ENCODE assay signal across 24 cellular contexts in genomic region chr6:69915346-69915745, GRCh38. TPM values are rescaled to one million over a fixed set of nuclear protein-coding genes. Genes with fewer than 3 reads are reported as not detected.
A peak's percentile ranks its signal among the peaks of the same experiment; 100 is the strongest.
DNase-seq lines count a peak whose midpoint lies in the region; ATAC-seq, FAIRE-seq and TF ChIP-seq lines count a peak whose summit lies in the region.
"Had no signal": no experiment of that assay in that cellular context is flagged by ENCODE, and none has a peak within 500 bp of the region (broad histone marks: within the 10 kb centered on the region; RNA-seq: fewer than 3 reads in every experiment).

No MANE protein-coding gene starts in this region.

- H3K36me3 ChIP-seq in hepatocyte (replicated peaks; ENCODE audit: insufficient read depth, low read depth) (no peaks in the 10 kb centered on the region), aorta (ENCODE audit: control insufficient read depth in 1 of 2, insufficient read depth in 2 of 2, low read length in 1 of 2) (no peaks in the 10 kb centered on the region)

- no peak overlapping the region for H3K27ac ChIP-seq in hepatocyte
- no peak overlapping the region for H3K27ac ChIP-seq in aorta (ENCODE audit: low read depth in 1 of 2, low read length in 2 of 2)
- H3K27ac ChIP-seq: 22Rv1, HL-60 had no signal

- no peak overlapping the region for H2AFZ ChIP-seq in hepatocyte

- no peak for TF ChIP-seq CTCF in hepatocyte (IDR thresholded peaks at IDR 0.05; ENCODE audit: poor library complexity)
- TF ChIP-seq CTCF in retinal pigment epithelial cell (conservative IDR thresholded peaks at IDR 0.05; ENCODE audit: low read depth, low read length), result no peak

- H3K4me3 Mint-ChIP-seq in effector memory CD8-positive, alpha-beta T cell, result no peak overlapping the region
- H3K4me3 Mint-ChIP-seq: CD14-positive monocyte, T-cell had no signal

- H3K79me2 ChIP-seq in hepatocyte, result no peaks in the 10 kb centered on the region

- H3K4me1 Mint-ChIP-seq in effector memory CD8-positive, alpha-beta T cell (ENCODE audit: low read depth in 2 of 2), result no peaks in the 10 kb centered on the region
- H3K4me1 Mint-ChIP-seq: CD14-positive monocyte, T-cell had no signal

- H3K27me3 ChIP-seq in hepatocyte (no peaks in the 10 kb centered on the region), aorta (ENCODE audit: control insufficient read depth in 1 of 2, insufficient read depth in 2 of 2, low read length in 1 of 2) (no peaks in the 10 kb centered on the region)

- H3K27me3 Mint-ChIP-seq in effector memory CD8-positive, alpha-beta T cell, result no peaks in the 10 kb centered on the region

- no peak for FAIRE-seq in urothelium cell line (lab: Jason Lieb, UNC)

- no peaks in the 10 kb centered on the region for H3K9me3 Mint-ChIP-seq in effector memory CD8-positive, alpha-beta T cell
- H3K9me3 Mint-ChIP-seq: T-cell had no signal

- no peaks in the 10 kb centered on the region for H3K9me2 ChIP-seq in hepatocyte (replicated peaks; ENCODE audit: insufficient read depth)

- ATAC-seq in aorta (ENCODE audit: low FRiP score), result no peak
- ATAC-seq in effector memory CD8-positive, alpha-beta T cell (replicated peaks), result no peak
- ATAC-seq: Panc1, T-cell had no signal

- WGBS in hepatocyte (ENCODE audit: low lambda C conversion rate, missing lambda C conversion rate), result 31% methylated on average over 2 of the region's 2 CpGs
- 70 to 71% methylated on average over 2 of the region's 2 CpGs for WGBS in aorta, 2 donors

- DNase-seq in DMS153 (lab: John Stamatoyannopoulos, UW) (peak; percentile 40), DMS153 treated with DMSO at 0.1 percent for 48 hours (lab: John Stamatoyannopoulos, UW; ENCODE audit: unreplicated experiment) (no peak), NCI-H748 (lab: John Stamatoyannopoulos, UW; ENCODE audit: unreplicated experiment) (peak; percentile 62), hepatocyte (ENCODE audit: low spot score) (peak; percentile 18), retinal pigment epithelial cell (ENCODE audit: low read depth) (peak; percentile 46), urothelium cell line (ENCODE audit: low spot score) (no peak), aorta (no peak)
- no peak for DNase-seq in effector memory CD8-positive, alpha-beta T cell
- DNase-seq: AML-193, DMS 273 treated with DMSO at 0.1 percent for 48 hours, GDM1, H7, NCI-H1048, NCI-H146, NCI-H2081 treated with DMSO at 0.1 percent for 48 hours, NCI-H2227 treated with DMSO at 0.1 percent for 48 hours, NCI-H526 treated with DMSO at 0.1 percent for 48 hours, T-cell had no signal

- H3K4me3 ChIP-seq in hepatocyte (no peak overlapping the region), retinal pigment epithelial cell (ENCODE audit: low read length) (no peak overlapping the region), aorta (ENCODE audit: low read length in 2 of 2) (no peak overlapping the region)

- H3K27ac Mint-ChIP-seq in effector memory CD8-positive, alpha-beta T cell, result no peak overlapping the region
- H3K27ac Mint-ChIP-seq: T-cell had no signal

- peaks cover 12% of the 10 kb centered on the region for H3K4me1 ChIP-seq in hepatocyte (ENCODE audit: insufficient read depth)
- H3K4me1 ChIP-seq in aorta (ENCODE audit: control insufficient read depth in 1 of 2, insufficient read depth in 2 of 2, low read length in 2 of 2), result no peaks in the 10 kb centered on the region

- no peak overlapping the region for H3K4me2 ChIP-seq in hepatocyte

- no peaks in the 10 kb centered on the region for H4K20me1 ChIP-seq in hepatocyte (ENCODE audit: insufficient read depth, poor library complexity, severe bottlenecking)

- intact Hi-C loops in aorta (cut with DNase I), result no loop called here

- H3K36me3 Mint-ChIP-seq in effector memory CD8-positive, alpha-beta T cell (ENCODE audit: insufficient read depth), result no peaks in the 10 kb centered on the region
- H3K36me3 Mint-ChIP-seq: CD14-positive monocyte, T-cell had no signal

- H3K9me3 ChIP-seq in hepatocyte (ENCODE audit: low read depth) (no peaks in the 10 kb centered on the region), aorta (ENCODE audit: control insufficient read depth, low read length) (no peaks in the 10 kb centered on the region)

RNA-seq across cellular contexts. Expression of gene COL19A1, which starts 49.0 kb away (rescaled TPM):
- 1.1 and 3.3 TPM in 2 replicates for total RNA-seq in hepatocyte
- polyA plus RNA-seq in hepatocyte, result 0.05 and 1.2 TPM in 2 replicates
- total RNA-seq in aorta, result 1 to 10 TPM in 1 of 2 donors, under 1 TPM in 1; 0.42 to 1.8 TPM
- not detected for polyA plus RNA-seq in aorta
- total RNA-seq: H7, HT1080, M059J had no signal
- polyA plus RNA-seq: CD14-positive monocyte had no signal

Comparison
In these comparisons a context has a peak if more than half of its experiments do, and no peak if none do; other contexts are left out.
1. DNase-seq: peak in DMS153 (single experiment), NCI-H748 (single experiment), hepatocyte (single experiment) and retinal pigment epithelial cell (single experiment); none in DMS153 treated with DMSO at 0.1 percent for 48 hours (single experiment), urothelium cell line (single experiment), aorta (0 of 2) and effector memory CD8-positive, alpha-beta T cell (0 of 3).